In genomic region chr2:143034292-143035074, GRCh38 we compare ENCODE assay signal across 1 cellular context.
TF ChIP-seq lines count a peak whose summit lies in the region.

No MANE protein-coding gene starts in this region.

TF ChIP-seq in HepG2, 621 proteins besides CTCF, POLR2A, EP300 and RAD21 (continued from another document and continues in another):
- TF ChIP-seq ZHX2 (IDR thresholded peaks at IDR 0.05; ENCODE audit: low read depth) (no peak), ZHX2 (CRISPR knock-in tag; IDR thresholded peaks at IDR 0.05; ENCODE audit: borderline replicate concordance) (no peak), ZNF746 (CRISPR knock-in tag; IDR thresholded peaks at IDR 0.05) (no peak), RBM39 (IDR thresholded peaks at IDR 0.05; ENCODE audit: low read depth, low read length, poor library complexity, severe bottlenecking) (no peak), ZSCAN21 (CRISPR knock-in tag; IDR thresholded peaks at IDR 0.05; ENCODE audit: borderline replicate concordance) (no peak), MXI1 (IDR thresholded peaks at IDR 0.05; ENCODE audit: borderline replicate concordance, low read depth, low read length) (no peak), FOXP1 (IDR thresholded peaks at IDR 0.05) (no peak), FOXP1 (CRISPR knock-in tag; IDR thresholded peaks at IDR 0.05) (no peak), ZBTB25 (CRISPR knock-in tag; IDR thresholded peaks at IDR 0.05) (no peak), ZBTB14 (CRISPR knock-in tag; IDR thresholded peaks at IDR 0.05) (no peak), ZC3H13 (CRISPR knock-in tag; IDR thresholded peaks at IDR 0.05) (no peak), ATF4 (CRISPR knock-in tag; IDR thresholded peaks at IDR 0.05) (no peak), TCF12 (IDR thresholded peaks at IDR 0.05) (no peak), TCF12 (CRISPR knock-in tag; IDR thresholded peaks at IDR 0.05) (no peak), ZNF367 (CRISPR knock-in tag; IDR thresholded peaks at IDR 0.05; ENCODE audit: borderline replicate concordance) (no peak), TBP (CRISPR knock-in tag; IDR thresholded peaks at IDR 0.05) (no peak), MBNL3 (CRISPR knock-in tag; conservative IDR thresholded peaks at IDR 0.05) (no peak), GRHL1 (CRISPR knock-in tag; conservative IDR thresholded peaks at IDR 0.05) (no peak), ZSCAN22 (CRISPR knock-in tag; IDR thresholded peaks at IDR 0.05) (no peak), ZNF770 (CRISPR knock-in tag; IDR thresholded peaks at IDR 0.05) (no peak), ZNF615 (CRISPR knock-in tag; IDR thresholded peaks at IDR 0.05; ENCODE audit: borderline replicate concordance) (no peak; the same call in 1 of the 2 replicates), ETS1 (CRISPR knock-in tag; IDR thresholded peaks at IDR 0.05) (no peak), ZNF354B (CRISPR knock-in tag; IDR thresholded peaks at IDR 0.05) (no peak), ZNF333 (CRISPR knock-in tag; IDR thresholded peaks at IDR 0.05; ENCODE audit: borderline replicate concordance) (no peak), SPEN (CRISPR knock-in tag; IDR thresholded peaks at IDR 0.05; ENCODE audit: low read depth) (no peak), NFIC (IDR thresholded peaks at IDR 0.05; ENCODE audit: low read length) (no peak), HOXD1 (CRISPR knock-in tag; IDR thresholded peaks at IDR 0.05) (no peak), FOXK1 (CRISPR knock-in tag; IDR thresholded peaks at IDR 0.05; ENCODE audit: borderline replicate concordance, low read depth) (0 out of 2 replicates have a peak, but pooled peaks have one; percentile 59), TRIM22 (IDR thresholded peaks at IDR 0.05) (no peak), TGIF2 (CRISPR knock-in tag; IDR thresholded peaks at IDR 0.05) (no peak), RFXANK (CRISPR knock-in tag; IDR thresholded peaks at IDR 0.05) (peak; percentile 24; the same call in 1 of the 2 replicates), ZNF550 (CRISPR knock-in tag; IDR thresholded peaks at IDR 0.05; ENCODE audit: borderline replicate concordance) (no peak), ZBTB10 (CRISPR knock-in tag; IDR thresholded peaks at IDR 0.05; ENCODE audit: borderline replicate concordance) (no peak), ZNF331 (CRISPR knock-in tag; IDR thresholded peaks at IDR 0.05) (peak; percentile 60; the same call in 1 of the 2 replicates), IRF2 (CRISPR knock-in tag; IDR thresholded peaks at IDR 0.05) (no peak), MEIS2 (CRISPR knock-in tag; IDR thresholded peaks at IDR 0.05) (no peak), ZNF780A (CRISPR knock-in tag; IDR thresholded peaks at IDR 0.05) (no peak), BHLHE40 (IDR thresholded peaks at IDR 0.05; ENCODE audit: low read length) (no peak), ZNF720 (CRISPR knock-in tag; IDR thresholded peaks at IDR 0.05) (no peak), ZNF777 (CRISPR knock-in tag; IDR thresholded peaks at IDR 0.05) (no peak), SMC3 (IDR thresholded peaks at IDR 0.05; ENCODE audit: low read length) (peak; percentile 82), ZFP37 (CRISPR knock-in tag; IDR thresholded peaks at IDR 0.05; ENCODE audit: borderline replicate concordance) (no peak), SRSF4 (IDR thresholded peaks at IDR 0.05; ENCODE audit: low read depth, low read length, poor library complexity, severe bottlenecking) (no peak), TBL1XR1 (IDR thresholded peaks at IDR 0.05; ENCODE audit: borderline replicate concordance, low read length, partially characterized antibody) (no peak), SNAI1 (CRISPR knock-in tag; IDR thresholded peaks at IDR 0.05; ENCODE audit: borderline replicate concordance) (no peak), ZNF564 (CRISPR knock-in tag; IDR thresholded peaks at IDR 0.05) (no peak), SMARCC2 (IDR thresholded peaks at IDR 0.05) (no peak), GLI4 (CRISPR knock-in tag; IDR thresholded peaks at IDR 0.05; ENCODE audit: borderline replicate concordance) (no peak), ZNF768 (CRISPR knock-in tag; IDR thresholded peaks at IDR 0.05) (no peak), KDM5B (CRISPR knock-in tag; IDR thresholded peaks at IDR 0.05; ENCODE audit: borderline replicate concordance) (no peak), FIP1L1 (IDR thresholded peaks at IDR 0.05; ENCODE audit: borderline replicate concordance, insufficient read depth, low read depth, low read length) (no peak), KDM6A (CRISPR knock-in tag; IDR thresholded peaks at IDR 0.05; ENCODE audit: low read depth) (no peak), SCMH1 (CRISPR knock-in tag; IDR thresholded peaks at IDR 0.05; ENCODE audit: borderline replicate concordance) (no peak), ZFYVE20 (CRISPR knock-in tag; IDR thresholded peaks at IDR 0.05; ENCODE audit: borderline replicate concordance, low read depth) (no peak), SIX4 (CRISPR knock-in tag; IDR thresholded peaks at IDR 0.05) (no peak)
